ENCODE assay signal across 1 cellular context in genomic region chr3:152183473-152183872, GRCh38.
TF ChIP-seq lines count a peak whose summit lies in the region.

No MANE protein-coding gene starts in this region.

TF ChIP-seq in K562, 482 proteins besides CTCF, POLR2A, EP300 and RAD21 (continued from another document):
- no peak for TF ChIP-seq MITF (IDR thresholded peaks at IDR 0.05)
- no peak for TF ChIP-seq HNRNPL (IDR thresholded peaks at IDR 0.05; ENCODE audit: low read depth, low read length)
- no peak for TF ChIP-seq KAT2B (IDR thresholded peaks at IDR 0.05; ENCODE audit: low read depth, low read length)
- TF ChIP-seq NFIC (IDR thresholded peaks at IDR 0.05): peak; percentile 39; the same call in 1 of the 2 replicates
- TF ChIP-seq FIP1L1 (IDR thresholded peaks at IDR 0.05; ENCODE audit: low read depth, low read length, poor library complexity, severe bottlenecking): no peak
- TF ChIP-seq ZNF444 (CRISPR knock-in tag; IDR thresholded peaks at IDR 0.05): no peak
- no peak for TF ChIP-seq NFYB (IDR thresholded peaks at IDR 0.05; ENCODE audit: extremely low read depth, insufficient read length)
- TF ChIP-seq ZSCAN29 (IDR thresholded peaks at IDR 0.05): no peak
- TF ChIP-seq WHSC1 (IDR thresholded peaks at IDR 0.05; ENCODE audit: low read length): no peak
- peak; percentile 64 for TF ChIP-seq CC2D1A (IDR thresholded peaks at IDR 0.05)
- TF ChIP-seq L3MBTL2 (IDR thresholded peaks at IDR 0.05): 0 out of 2 replicates have a peak, but pooled peaks have one; percentile 27
- TF ChIP-seq ZNF146 (CRISPR knock-in tag; IDR thresholded peaks at IDR 0.05; ENCODE audit: unreplicated experiment): no peak
- TF ChIP-seq HDGF (IDR thresholded peaks at IDR 0.05): no peak
- TF ChIP-seq POLR2AphosphoS5 (IDR thresholded peaks at IDR 0.05; ENCODE audit: control insufficient read depth, insufficient read depth, low read depth, low read length): no peak
- TF ChIP-seq NFE2 (IDR thresholded peaks at IDR 0.05; ENCODE audit: low read depth): no peak
- no peak for TF ChIP-seq NR2C2 (CRISPR knock-in tag; IDR thresholded peaks at IDR 0.05)
- TF ChIP-seq NR2C2 (tag; IDR thresholded peaks at IDR 0.05): no peak
- peak; percentile 13 for TF ChIP-seq PRDM10 (IDR thresholded peaks at IDR 0.05; ENCODE audit: partially characterized antibody)
- TF ChIP-seq TRIM24 (IDR thresholded peaks at IDR 0.05): no peak
- TF ChIP-seq ZC3H8 (IDR thresholded peaks at IDR 0.05): no peak
- no peak for TF ChIP-seq BCLAF1 (IDR thresholded peaks at IDR 0.05; ENCODE audit: borderline replicate concordance in 1 of 2, control insufficient read depth in 1 of 2, low read depth in 2 of 2, low read length in 1 of 2)
- TF ChIP-seq SMARCC2 (IDR thresholded peaks at IDR 0.05; ENCODE audit: low read depth): no peak
- no peak for TF ChIP-seq POLR2AphosphoS2 (IDR thresholded peaks at IDR 0.05; ENCODE audit: low read length)
- TF ChIP-seq E2F1 (CRISPR knock-in tag; IDR thresholded peaks at IDR 0.05): no peak
- TF ChIP-seq ZBTB2 (IDR thresholded peaks at IDR 0.05): no peak
- TF ChIP-seq CCAR2 (IDR thresholded peaks at IDR 0.05; ENCODE audit: low read depth, low read length): no peak
- TF ChIP-seq NUFIP1 (IDR thresholded peaks at IDR 0.05; ENCODE audit: partially characterized antibody): no peak
